ENCODE assay signal across 14 cellular contexts in genomic region chr17:65360961-65361552, GRCh38.
DNase-seq lines count a peak whose midpoint lies in the region; TF ChIP-seq lines count a peak whose summit lies in the region.
"Had no signal": no experiment of that assay in that cellular context is flagged by ENCODE, and none has a peak within 500 bp of the region (broad histone marks: within the 10 kb centered on the region; RNA-seq: fewer than 3 reads in every experiment).

No MANE protein-coding gene starts in this region.

- intact Hi-C loops in transverse colon (cut with DNase I; ENCODE audit: low total_unique reads), result no loop called here

- TF ChIP-seq EP300 in transverse colon (IDR thresholded peaks at IDR 0.05; ENCODE audit: low read depth), result no peak

- no peak for TF ChIP-seq POLR2A in transverse colon (IDR thresholded peaks at IDR 0.05)

- H3K36me3 ChIP-seq in transverse colon, result no peaks in the 10 kb centered on the region
- H3K36me3 ChIP-seq: BE2C, HAP-1 had no signal

- H3K27me3 ChIP-seq in transverse colon, result no peaks in the 10 kb centered on the region

- 45% methylated on average over 14 of the region's 14 CpGs; no CpG with 5 or more reads in 1 of the 2 donors for WGBS in transverse colon (ENCODE audit: low coverage in 1 of 2), 2 donors

- in situ Hi-C loops in transverse colon (cut with MboI; ENCODE audit: low pct_ligation_motif_present in 1 of 4, low pct_unique_long_range_greater_than_20kb in 1 of 4, low sequenced_read_pairs in 3 of 4), result no loop called here
- in situ Hi-C loops in GM13976 (cut with MboI; ENCODE audit: low sequenced_read_pairs, unreplicated experiment), result no loop called here

- no peak overlapping the region for H3K4me3 ChIP-seq in transverse colon
- H3K4me3 ChIP-seq: A549, HAP-1 had no signal

- H3K9me3 ChIP-seq in transverse colon, result no peaks in the 10 kb centered on the region
- H3K9me3 ChIP-seq: A549, BE2C, HAP-1 had no signal

- no peak for TF ChIP-seq CTCF in transverse colon (IDR thresholded peaks at IDR 0.05)
- no peak for TF ChIP-seq CTCF in GM13976 (IDR thresholded peaks at IDR 0.05; ENCODE audit: borderline replicate concordance, control extremely low read depth, extremely low read depth, insufficient read depth, missing control alignments)

- peak overlapping the region in 3 of 4 donors; percentile 5 to 14 (median 9) for H3K27ac ChIP-seq in transverse colon
- H3K27ac ChIP-seq: A549, C4-2B had no signal

- DNase-seq in COR-L47 (lab: John Stamatoyannopoulos, UW) (peak; percentile 60), LoVo (ENCODE audit: low spot score) (peak; percentile 67), islet precursor cell (peak; percentile 64), transverse colon (peak; percentile 37), NCI-H345 (lab: John Stamatoyannopoulos, UW) (no peak), GM13976 (ENCODE audit: low spot score) (no peak)
- DNase-seq: BE2C; CD4-positive, alpha-beta memory T cell; DMS153; DMS79 treated with DMSO at 0.1 percent for 48 hours; EL had no signal

- H3K4me1 ChIP-seq in transverse colon, result peaks cover 0 to 12% (median 2%) of the 10 kb centered on the region in 4 donors
- H3K4me1 ChIP-seq: A549, BE2C, HAP-1 had no signal

Comparison
In these comparisons a context has a peak if more than half of its experiments do, and no peak if none do; other contexts are left out.
1. DNase-seq: peak in COR-L47 (single experiment), LoVo (single experiment), islet precursor cell (single experiment) and transverse colon (single experiment); none in NCI-H345 (single experiment) and GM13976 (single experiment).